1 cellular context compared by ENCODE assay signal in genomic region chr1:206460846-206461426, GRCh38.
TF ChIP-seq lines count a peak whose summit lies in the region.

No MANE protein-coding gene starts in this region.

TF ChIP-seq in endothelial cell of umbilical vein, 7 proteins besides CTCF, POLR2A, EP300 and RAD21:
- TF ChIP-seq FOS (IDR thresholded peaks at IDR 0.05; ENCODE audit: borderline replicate concordance, insufficient read depth, low read length) (no peak), POLR2AphosphoS5 (IDR thresholded peaks at IDR 0.05; ENCODE audit: insufficient read depth, low read depth, low read length) (no peak), MAX (IDR thresholded peaks at IDR 0.05; ENCODE audit: insufficient read depth, insufficient read length) (no peak), JUN (IDR thresholded peaks at IDR 0.05; ENCODE audit: borderline replicate concordance, insufficient read depth, insufficient read length, low read depth) (no peak), GATA2 (IDR thresholded peaks at IDR 0.05; ENCODE audit: insufficient read depth, insufficient read length, low read depth, low read length) (no peak), EZH2 (IDR thresholded peaks at IDR 0.05; ENCODE audit: borderline replicate concordance, low read depth, low read length, severe bottlenecking) (no peak), MYC (IDR thresholded peaks at IDR 0.05; ENCODE audit: low read depth, low read length) (no peak)
